In the genomic region with DNA sequence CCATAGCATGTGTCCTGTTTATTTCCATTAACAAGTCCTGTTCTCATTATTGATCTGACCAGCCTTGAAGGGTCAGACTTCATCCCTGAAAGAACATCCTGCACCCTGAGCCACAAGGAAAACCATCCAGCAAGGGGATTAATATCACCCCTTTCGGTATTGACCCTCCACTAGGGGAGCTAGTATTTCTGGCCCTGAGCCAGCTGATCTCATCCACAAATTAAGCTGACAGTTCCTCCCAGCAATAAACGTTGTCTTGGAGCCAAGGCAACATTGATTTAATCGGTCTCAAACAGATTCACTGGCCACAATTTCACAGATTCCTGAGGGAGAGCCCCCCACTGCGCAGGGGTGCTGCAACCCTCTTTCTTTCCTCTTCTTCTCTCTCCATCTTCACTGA, we compare ENCODE assay signal across 13 cellular contexts.
DNase-seq lines count a peak whose midpoint lies in the region.
"Had no signal": no experiment of that assay in that cellular context is flagged by ENCODE, and none has a peak within 500 bp of the region (broad histone marks: within the 10 kb centered on the region; RNA-seq: fewer than 3 reads in every experiment).

No MANE protein-coding gene starts in this region.

- no peak overlapping the region for H3K23ac ChIP-seq in mesendoderm (ENCODE audit: low read length)

- H3K18ac ChIP-seq in mesendoderm (ENCODE audit: low read length) = no peak overlapping the region

- H3K4me3 ChIP-seq in SJSA1 = no peak overlapping the region
- no peak overlapping the region for H3K4me3 ChIP-seq in mesendoderm (ENCODE audit: low read length)
- H3K4me3 ChIP-seq: tibial artery had no signal

- H2BK15ac ChIP-seq in mesendoderm (replicated peaks; ENCODE audit: low read depth) = no peak overlapping the region

- H3K36me3 ChIP-seq in SJSA1 (no peaks in the 10 kb centered on the region), mesendoderm (ENCODE audit: control insufficient read depth, insufficient read depth, low read length) (no peaks in the 10 kb centered on the region)
- H3K36me3 ChIP-seq: tibial artery had no signal

- no peak overlapping the region for H3K56ac ChIP-seq in mesendoderm (ENCODE audit: low read length)

- no peak overlapping the region for H2AK5ac ChIP-seq in mesendoderm (ENCODE audit: low read length)

- no peak overlapping the region for H3K4ac ChIP-seq in mesendoderm (ENCODE audit: low read depth, low read length)

- H3K9me3 ChIP-seq in SJSA1 (replicated peaks) = no peaks in the 10 kb centered on the region
- H3K9me3 ChIP-seq: tibial artery had no signal

- H4K8ac ChIP-seq in mesendoderm (ENCODE audit: low read depth, low read length) = no peak overlapping the region

- peak; percentile 2 for DNase-seq in NCI-H2029 (lab: John Stamatoyannopoulos, UW)
- no peak for DNase-seq in NCI-H2029 treated with DMSO at 0.1 percent for 48 hours (lab: John Stamatoyannopoulos, UW)
- DNase-seq in HT1080 (ENCODE audit: low read depth) = peak; percentile 30
- DNase-seq in SJSA1 (ENCODE audit: low read depth in 1 of 2, low spot score in 2 of 2) = peak in 1 of 2 experiments; percentile 44
- DNase-seq in mesendoderm = peak; percentile 63
- DNase-seq in KG1 (lab: John Stamatoyannopoulos, UW) = no peak
- no peak for DNase-seq in hypothalamus (lab: John Stamatoyannopoulos, UW)
- DNase-seq in LoVo (ENCODE audit: low spot score) = no peak
- DNase-seq: activated CD4-positive, CD25-positive, alpha-beta regulatory T cell treated with anti-CD3 and anti-CD28 coated beads, Interleukin-2, amount 50 U/mL, for 72 hours; activated naive CD8-positive, alpha-beta T cell treated with anti-CD3 and anti-CD28 coated beads, Interleukin-2, amount 50 U/mL, for 24 hours; NCI-H226; stimulated activated CD4-positive, alpha-beta T cell treated with anti-CD3 and anti-CD28 coated beads, Interleukin-1b, Interleukin-23, amount 100 ng/mL, for 48 hours; tibial artery had no signal

- no peak overlapping the region for H3K9ac ChIP-seq in mesendoderm (ENCODE audit: low read length)

- H3K79me2 ChIP-seq in mesendoderm (ENCODE audit: control insufficient read depth, insufficient read depth, low read length) = no peaks in the 10 kb centered on the region

- H3K27me3 ChIP-seq in SJSA1 (replicated peaks) (0 out of 2 replicates have a peak, but pooled peaks cover 2% of the 10 kb centered on the region), mesendoderm (ENCODE audit: insufficient read depth, low read length, poor library complexity) (no peaks in the 10 kb centered on the region)
- H3K27me3 ChIP-seq: tibial artery had no signal

- H3K4me1 ChIP-seq in SJSA1 (replicated peaks) (peaks cover 18% of the 10 kb centered on the region), mesendoderm (ENCODE audit: control insufficient read depth, low read depth, low read length) (no peaks in the 10 kb centered on the region)
- H3K4me1 ChIP-seq: tibial artery had no signal

- no peak overlapping the region for H2BK120ac ChIP-seq in mesendoderm (ENCODE audit: low read depth, low read length)

- no peak overlapping the region for H2BK5ac ChIP-seq in mesendoderm (ENCODE audit: low read length)

- no CpG with 5 or more reads among the region's 4 CpGs for WGBS in mesendoderm (ENCODE audit: extremely low coverage, insufficient coverage, low lambda C conversion rate)

- H3K79me1 ChIP-seq in mesendoderm (ENCODE audit: low read length) = no peaks in the 10 kb centered on the region

- H3K27ac ChIP-seq in SJSA1 (peak overlapping the region; percentile 51; the same call in 1 of the 2 replicates), mesendoderm (ENCODE audit: low read depth, low read length) (no peak overlapping the region)
- H3K27ac ChIP-seq: tibial artery had no signal

- no peak overlapping the region for H4K5ac ChIP-seq in mesendoderm (ENCODE audit: low read length)

- no peak overlapping the region for H3K4me2 ChIP-seq in mesendoderm (ENCODE audit: low read length)

Comparison
In these comparisons a context has a peak if more than half of its experiments do, and no peak if none do; other contexts are left out.
1. DNase-seq: peak in NCI-H2029 (single experiment), HT1080 (single experiment) and mesendoderm (single experiment); none in NCI-H2029 treated with DMSO at 0.1 percent for 48 hours (single experiment), KG1 (single experiment), hypothalamus (0 of 51) and LoVo (single experiment).